Comparison of ENCODE assay signal across 8 cellular contexts in the genomic region with DNA sequence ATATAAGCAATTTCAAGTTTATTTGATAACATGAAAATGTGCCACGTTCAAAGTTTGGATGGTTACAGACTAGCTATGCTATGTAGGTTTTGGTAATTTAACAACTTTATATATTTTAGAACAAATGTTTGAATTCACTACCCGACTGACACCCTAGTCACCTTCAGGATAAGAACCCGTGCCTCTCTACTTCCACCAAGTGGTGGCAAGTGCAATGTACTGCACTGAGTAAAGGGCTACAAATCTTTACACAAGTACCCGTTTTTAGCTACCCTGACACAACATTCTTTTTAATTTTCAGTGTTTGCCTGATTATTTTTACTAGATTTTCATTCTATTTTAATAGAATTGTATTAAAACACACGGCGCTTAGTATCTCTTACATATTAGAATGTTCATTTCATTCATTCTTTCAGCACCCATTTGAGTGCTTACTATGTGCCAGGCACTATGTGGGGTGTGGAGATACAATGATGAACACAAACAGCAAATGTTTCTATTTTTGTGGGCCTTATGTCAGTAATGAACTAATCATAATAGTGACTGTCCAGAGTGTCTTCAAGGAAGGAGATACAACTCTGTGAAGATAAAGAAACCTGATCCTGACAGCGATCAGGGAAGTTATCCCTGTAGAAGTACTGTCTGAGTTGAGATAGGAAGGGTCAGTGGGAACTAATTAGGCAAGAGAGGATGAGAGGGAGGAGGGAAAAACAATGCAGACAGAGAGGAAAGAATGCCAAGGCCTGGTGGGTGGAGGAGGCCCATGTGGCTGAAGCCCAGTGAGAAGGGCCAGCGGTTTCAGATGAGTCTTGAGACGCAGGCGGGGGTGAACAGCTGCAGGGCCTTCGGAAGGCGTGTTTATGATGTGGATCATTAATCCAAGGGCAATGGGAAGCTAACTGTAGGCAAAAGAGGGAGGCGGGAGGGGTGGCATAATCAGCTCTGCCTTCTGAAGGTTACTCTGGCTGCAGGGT. TPM values are rescaled to one million over a fixed set of nuclear protein-coding genes. Genes with fewer than 3 reads are reported as not detected.
DNase-seq lines count a peak whose midpoint lies in the region; ATAC-seq and TF ChIP-seq lines count a peak whose summit lies in the region.

No MANE protein-coding gene starts in this region.

- no peak for TF ChIP-seq EP300 in tibial nerve (IDR thresholded peaks at IDR 0.05)

- H3K27me3 ChIP-seq in OCI-LY3 (ENCODE audit: low read depth, low read length) (no peaks in the 10 kb centered on the region), tibial nerve (no peaks in the 10 kb centered on the region)

- no peak overlapping the region for H3K4me2 ChIP-seq in OCI-LY3 (ENCODE audit: low read length)

- H3K4me1 ChIP-seq in OCI-LY3 (ENCODE audit: low read length) (peaks cover 8% of the 10 kb centered on the region), tibial nerve (peaks cover 0 to 19% (median 4%) of the 10 kb centered on the region in 4 donors)

- TF ChIP-seq CTCF in OCI-LY3 (IDR thresholded peaks at IDR 0.05; ENCODE audit: low read depth, low read length) (peak; percentile 67), astrocyte of the cerebellum (IDR thresholded peaks at IDR 0.05; ENCODE audit: low read depth, low read length, missing control alignments) (peak; percentile 85), tibial nerve (IDR thresholded peaks at IDR 0.05) (peak; percentile 20 to 67 (median 49))

- peak; percentile 51 for DNase-seq in A172 (ENCODE audit: low spot score)
- peak; percentile 50 for DNase-seq in EL
- peak; percentile 22 for DNase-seq in astrocyte of the cerebellum (ENCODE audit: low read depth)
- no peak for DNase-seq in left colon
- DNase-seq in tibial nerve (ENCODE audit: low spot score in 2 of 2): no peak

- H3K79me2 ChIP-seq in OCI-LY3 (ENCODE audit: low read length): no peaks in the 10 kb centered on the region

- no peaks in the 10 kb centered on the region for H3K9me3 ChIP-seq in OCI-LY3 (ENCODE audit: insufficient read depth, low read length)
- no peaks in the 10 kb centered on the region for H3K9me3 ChIP-seq in tibial nerve

- H3K9ac ChIP-seq in OCI-LY3 (ENCODE audit: low read length): no peak overlapping the region

- intact Hi-C loops in left colon (cut with DNase I, micrococcal nuclease): no loop called here

- no peak overlapping the region for H3K4me3 ChIP-seq in OCI-LY3 (ENCODE audit: low read length)
- H3K4me3 ChIP-seq in astrocyte of the cerebellum (ENCODE audit: low read depth, low read length): no peak overlapping the region
- no peak overlapping the region for H3K4me3 ChIP-seq in tibial nerve

- H3K27ac ChIP-seq in OCI-LY3 (ENCODE audit: low read length): no peak overlapping the region
- H3K27ac ChIP-seq in tibial nerve: no peak overlapping the region

- in situ Hi-C loops in astrocyte of the cerebellum (cut with HindIII; ENCODE audit: low sequenced_read_pairs): no loop called here

- no peaks in the 10 kb centered on the region for H3K36me3 ChIP-seq in OCI-LY3 (replicated peaks; ENCODE audit: low read depth, low read length)
- no peaks in the 10 kb centered on the region for H3K36me3 ChIP-seq in tibial nerve

- ATAC-seq in HG03565 (IDR thresholded peaks at IDR 0.05; ENCODE audit: unreplicated experiment): peak; percentile 32
- ATAC-seq in left colon: peak; percentile 30
- no peak for ATAC-seq in GM18498 (IDR thresholded peaks at IDR 0.05; ENCODE audit: unreplicated experiment)

- 42 to 44% methylated on average over 13 of the region's 13 CpGs for WGBS in tibial nerve, 2 donors

- no peaks in the 10 kb centered on the region for H4K20me1 ChIP-seq in OCI-LY3 (ENCODE audit: insufficient read depth, low read length)

- H2AFZ ChIP-seq in OCI-LY3 (ENCODE audit: low read depth, low read length): no peak overlapping the region

- no peak for TF ChIP-seq POLR2A in tibial nerve (IDR thresholded peaks at IDR 0.05)

RNA-seq across cellular contexts. Expression of a gene that starts 3.8 kb away (rescaled TPM):
- total RNA-seq in A172 (2014; rRNA removed; shearing (Covaris generic)): 2.7 and 3.4 TPM in 2 replicates
- total RNA-seq in left colon (1 to 10 TPM in 1 of 2 donors, under 1 TPM in 1; 0.98 to 1.0 TPM), tibial nerve (1 to 10 TPM in 2 of 4 donors, under 1 TPM in 1, not detected in 1; 0.66 to 5.9 (median 1.9) TPM)

RNA-seq across cellular contexts. Expression of a gene that starts 10.0 kb away (rescaled TPM):
- total RNA-seq in A172 (2014; rRNA removed; shearing (Covaris generic)): 5.8 TPM in 2 replicates
- total RNA-seq in left colon: 1 to 10 TPM; 2.5 to 5.4 TPM
- total RNA-seq in tibial nerve: 1 to 10 TPM; 2.4 to 9.6 (median 4.4) TPM

Comparison
In these comparisons a context has a peak if more than half of its experiments do, and no peak if none do; other contexts are left out.
1. DNase-seq: peak in A172 (single experiment), EL (single experiment) and astrocyte of the cerebellum (single experiment); none in left colon (0 of 2) and tibial nerve (0 of 2).
2. Peak in every context shown above with its lines, with median percentiles within 50 percentile points of each other: CTCF ChIP-seq.